14 cellular contexts compared by ENCODE assay signal in genomic region chr9:97625620-97626019, GRCh38. TPM values are rescaled to one million over a fixed set of nuclear protein-coding genes. Genes with fewer than 3 reads are reported as not detected.
DNase-seq lines count a peak whose midpoint lies in the region; ATAC-seq and TF ChIP-seq lines count a peak whose summit lies in the region.
"Had no signal": no experiment of that assay in that cellular context is flagged by ENCODE, and none has a peak within 500 bp of the region (broad histone marks: within the 10 kb centered on the region; RNA-seq: fewer than 3 reads in every experiment).

No MANE protein-coding gene starts in this region.

- DNase-seq in cardiac muscle cell (ENCODE audit: low read depth in 1 of 2, low spot score in 1 of 2) = peak in 1 of 2 donors; percentile 37
- DNase-seq in left cardiac atrium = no peak
- DNase-seq in right cardiac atrium = no peak
- DNase-seq in OCI-LY7 (ENCODE audit: low spot score) = no peak
- no peak for DNase-seq in naive thymus-derived CD4-positive, alpha-beta T cell
- DNase-seq in cerebellum (ENCODE audit: low spot score) = no peak
- DNase-seq in sigmoid colon = no peak
- DNase-seq: ACHN; BE2C; C1 segment of cervical spinal cord; Caco-2; CD4-positive, alpha-beta T cell; GM23248; HCEC 1CT had no signal

- CTCF ChIA-PET in OCI-LY7 (lab: Charles Lee; ENCODE audit: unreplicated experiment) = no interaction called here
- CTCF ChIA-PET in naive thymus-derived CD4-positive, alpha-beta T cell (lab: Charles Lee) = interaction anchor here (1.8 to 2.3 kb wide), 2 partner anchors 9 to 11 kb away, joined by 4 to 6 read pairs; no protein-coding TSS in a partner anchor

- H2AFZ ChIP-seq in OCI-LY7 (ENCODE audit: low read length) = no peak overlapping the region
- H2AFZ ChIP-seq: GM23248 had no signal

- no peak overlapping the region for H3K27ac Mint-ChIP-seq in naive thymus-derived CD4-positive, alpha-beta T cell
- H3K27ac Mint-ChIP-seq: CD4-positive, alpha-beta T cell had no signal

- no peak overlapping the region for H3K4me2 ChIP-seq in OCI-LY7 (ENCODE audit: low read length)

- H3K4me1 Mint-ChIP-seq in naive thymus-derived CD4-positive, alpha-beta T cell = peaks cover 9 to 35% (median 21%) of the 10 kb centered on the region in 7 donors

- no peak for TF ChIP-seq POLR2A in sigmoid colon (IDR thresholded peaks at IDR 0.05)

- 46% methylated on average over 3 of the region's 3 CpGs for WGBS in right cardiac atrium
- 63 to 65% methylated on average over 3 of the region's 3 CpGs for WGBS in sigmoid colon, 2 donors

- H4K20me1 ChIP-seq in OCI-LY7 (ENCODE audit: insufficient read depth, low read length) = no peaks in the 10 kb centered on the region

- no peaks in the 10 kb centered on the region for H3K9me3 Mint-ChIP-seq in naive thymus-derived CD4-positive, alpha-beta T cell
- H3K9me3 Mint-ChIP-seq: CD4-positive, alpha-beta T cell had no signal

- peaks cover under 1 to 31% (median 21%) of the 10 kb centered on the region in 5 donors for H3K36me3 Mint-ChIP-seq in naive thymus-derived CD4-positive, alpha-beta T cell

- H3K4me1 ChIP-seq in cardiac muscle cell (ENCODE audit: low read depth) (peaks cover 48% of the 10 kb centered on the region), right cardiac atrium (ENCODE audit: control insufficient read depth, insufficient read depth, low read length) (peaks cover 5% of the 10 kb centered on the region), OCI-LY7 (ENCODE audit: insufficient read depth, low read length, poor library complexity, severe bottlenecking) (no peaks in the 10 kb centered on the region), sigmoid colon (peaks cover 0 to 26% (median 21%) of the 10 kb centered on the region in 4 donors)
- no peaks in the 10 kb centered on the region for H3K4me1 ChIP-seq in naive thymus-derived CD4-positive, alpha-beta T cell (ENCODE audit: control insufficient read depth in 2 of 2, insufficient read depth in 2 of 2, low read length in 2 of 2)
- H3K4me1 ChIP-seq: BE2C, Caco-2 had no signal

- H3K4me3 Mint-ChIP-seq in naive thymus-derived CD4-positive, alpha-beta T cell = no peak overlapping the region
- H3K4me3 Mint-ChIP-seq: CD4-positive, alpha-beta T cell had no signal

- peaks cover 40% of the 10 kb centered on the region; the same call in 1 of the 2 replicates for H3K79me2 ChIP-seq in OCI-LY7 (ENCODE audit: insufficient read depth, low read depth, low read length)

- H3K27me3 Mint-ChIP-seq in naive thymus-derived CD4-positive, alpha-beta T cell = no peaks in the 10 kb centered on the region
- H3K27me3 Mint-ChIP-seq: CD4-positive, alpha-beta T cell had no signal

- peak; percentile 58 to 67 for ATAC-seq in left cardiac atrium
- peak; percentile 59 to 68 for ATAC-seq in right cardiac atrium
- ATAC-seq in naive thymus-derived CD4-positive, alpha-beta T cell = no peak

- POLR2A ChIA-PET in OCI-LY7 (lab: Charles Lee) = interaction anchor here (0.5 to 1.2 kb wide), 2 partner anchors 10 to 202 kb away, joined by 3 read pairs; no protein-coding TSS in a partner anchor
- POLR2A ChIA-PET in naive thymus-derived CD4-positive, alpha-beta T cell (lab: Charles Lee) = interaction anchor here (0.6 kb wide), 1 partner anchor 333 kb away, joined by 3 read pairs; no protein-coding TSS in a partner anchor

- H3K27me3 ChIP-seq in cardiac muscle cell = no peaks in the 10 kb centered on the region
- no peaks in the 10 kb centered on the region for H3K27me3 ChIP-seq in right cardiac atrium (ENCODE audit: control insufficient read depth, insufficient read depth)
- no peaks in the 10 kb centered on the region for H3K27me3 ChIP-seq in naive thymus-derived CD4-positive, alpha-beta T cell (ENCODE audit: control insufficient read depth in 2 of 2, insufficient read depth in 2 of 2, low read length in 2 of 2)
- H3K27me3 ChIP-seq in sigmoid colon = no peaks in the 10 kb centered on the region
- H3K27me3 ChIP-seq: BE2C had no signal

- H3K4me3 ChIP-seq in cardiac muscle cell (no peak overlapping the region), right cardiac atrium (ENCODE audit: low read length) (no peak overlapping the region), OCI-LY7 (ENCODE audit: low read depth, low read length, poor library complexity, severe bottlenecking) (no peak overlapping the region), sigmoid colon (no peak overlapping the region)
- H3K4me3 ChIP-seq in naive thymus-derived CD4-positive, alpha-beta T cell (ENCODE audit: low read length) = no peak overlapping the region
- H3K4me3 ChIP-seq: GM23248 had no signal

- no TSS peak for BruUV-seq in OCI-LY7 (replicated peaks; lab: Mats Ljungman, UMichigan)

- intact Hi-C loops in left cardiac atrium (cut with DNase I) (no loop called here), right cardiac atrium (cut with DNase I) (no loop called here), OCI-LY7 (cut with micrococcal nuclease; ENCODE audit: unreplicated experiment) (no loop called here), sigmoid colon (cut with DNase I) (no loop called here)
- intact Hi-C loops in naive thymus-derived CD4-positive, alpha-beta T cell (cut with micrococcal nuclease) = no loop called here

- H3K9me3 ChIP-seq in cardiac muscle cell (ENCODE audit: low read depth) (no peaks in the 10 kb centered on the region), right cardiac atrium (ENCODE audit: control insufficient read depth, low read length) (no peaks in the 10 kb centered on the region), OCI-LY7 (ENCODE audit: low read length) (0 out of 2 replicates have a peak, but pooled peaks cover 5% of the 10 kb centered on the region), sigmoid colon (no peaks in the 10 kb centered on the region)
- H3K9me3 ChIP-seq in naive thymus-derived CD4-positive, alpha-beta T cell (ENCODE audit: control insufficient read depth in 2 of 3, low read length in 3 of 3) = no peaks in the 10 kb centered on the region
- H3K9me3 ChIP-seq: BE2C, Caco-2 had no signal

- no peaks in the 10 kb centered on the region for H3K9me2 ChIP-seq in OCI-LY7 (ENCODE audit: insufficient read depth, low read length)

- H3K36me3 ChIP-seq in cardiac muscle cell = no peaks in the 10 kb centered on the region
- peaks cover 80% of the 10 kb centered on the region for H3K36me3 ChIP-seq in OCI-LY7 (ENCODE audit: insufficient read depth, low read length)
- peaks cover 3 to 32% (median 9%) of the 10 kb centered on the region in 3 experiments for H3K36me3 ChIP-seq in naive thymus-derived CD4-positive, alpha-beta T cell (ENCODE audit: control insufficient read depth in 2 of 3, insufficient read depth in 3 of 3, low read length in 3 of 3)
- peaks cover 0 to 39% (median 3%) of the 10 kb centered on the region in 4 donors for H3K36me3 ChIP-seq in sigmoid colon

- TF ChIP-seq CTCF in cardiac muscle cell (IDR thresholded peaks at IDR 0.05; ENCODE audit: low read depth, low read length) (no peak), OCI-LY7 (conservative IDR thresholded peaks at IDR 0.05; ENCODE audit: low read length) (no peak), sigmoid colon (IDR thresholded peaks at IDR 0.05) (no peak)

- TF ChIP-seq EP300 in sigmoid colon (IDR thresholded peaks at IDR 0.05) = no peak

- H3K27ac ChIP-seq in cardiac muscle cell (peak overlapping the region; percentile 75), right cardiac atrium (ENCODE audit: low read length) (no peak overlapping the region), OCI-LY7 (ENCODE audit: low read depth, low read length, poor library complexity, severe bottlenecking) (no peak overlapping the region), sigmoid colon (no peak overlapping the region)
- H3K27ac ChIP-seq in naive thymus-derived CD4-positive, alpha-beta T cell (ENCODE audit: low read depth, low read length) = no peak overlapping the region
- H3K27ac ChIP-seq: GM23248 had no signal

RNA-seq across cellular contexts. Expression of gene TSTD2, which starts 7.5 kb away (rescaled TPM):
- total RNA-seq in cardiac muscle cell (22.6 and 25.9 TPM in 2 replicates), left cardiac atrium (10 to 100 TPM; 15.5 to 18.6 TPM), right cardiac atrium (10 to 100 TPM; 19.4 to 29.5 (median 24.6) TPM), OCI-LY7 (2022) (22.0 and 24.1 TPM in 2 replicates), cerebellum (37.8 TPM), sigmoid colon (10 to 100 TPM; 15.5 to 31.2 (median 24.9) TPM)
- polyA plus RNA-seq in cardiac muscle cell (14.6 and 17.2 TPM in 2 replicates), right cardiac atrium (14.0 TPM), sigmoid colon (10 to 100 TPM in 1 of 3 donors, 1 to 10 TPM in 2; 8.4 to 12.5 (median 10.0) TPM)
- total RNA-seq in OCI-LY7 (2014; rRNA removed; shearing (Covaris generic)) = 15.8 and 17.1 TPM in 2 replicates
- 10 to 100 TPM; 15.2 to 23.3 (median 18.6) TPM for total RNA-seq in naive thymus-derived CD4-positive, alpha-beta T cell
- polyA plus RNA-seq in naive thymus-derived CD4-positive, alpha-beta T cell = 10 to 100 TPM in 1 of 2 donors, 1 to 10 TPM in 1; 9.8 to 12.2 TPM

RNA-seq across cellular contexts. Expression of gene NCBP1, which starts 8.0 kb away (rescaled TPM):
- total RNA-seq in cardiac muscle cell (22.1 and 26.6 TPM in 2 replicates), left cardiac atrium (10 to 100 TPM; 22.4 to 22.7 TPM), right cardiac atrium (10 to 100 TPM; 18.7 to 27.7 (median 19.6) TPM), OCI-LY7 (2022) (54.7 and 57.5 TPM in 2 replicates), cerebellum (47.0 TPM), sigmoid colon (10 to 100 TPM; 13.9 to 20.2 (median 18.7) TPM)
- polyA plus RNA-seq in cardiac muscle cell (34.4 and 39.2 TPM in 2 replicates), right cardiac atrium (10.3 TPM), sigmoid colon (10 to 100 TPM in 2 of 3 donors, 1 to 10 TPM in 1; 7.8 to 15.9 (median 12.5) TPM)
- 35.8 and 37.8 TPM in 2 replicates for total RNA-seq in OCI-LY7 (2014; rRNA removed; shearing (Covaris generic))
- 10 to 100 TPM; 33.8 to 42.2 (median 40.6) TPM for total RNA-seq in naive thymus-derived CD4-positive, alpha-beta T cell
- 10 to 100 TPM; 15.9 to 19.7 TPM for polyA plus RNA-seq in naive thymus-derived CD4-positive, alpha-beta T cell
